8 cellular contexts compared by ENCODE assay signal in genomic region chr19:52453324-52454094, GRCh38. TPM values are rescaled to one million over a fixed set of nuclear protein-coding genes. Genes with fewer than 3 reads are reported as not detected.
A peak's percentile ranks its signal among the peaks of the same experiment; 100 is the strongest.
DNase-seq lines count a peak whose midpoint lies in the region; ATAC-seq lines count a peak whose summit lies in the region.

ZNF578 (plus strand) TSS chr19:52453553; CDS start chr19:52501846, 48,293 bp downstream.

- peaks cover 9% of the 10 kb centered on the region for H3K4me1 Mint-ChIP-seq in activated T-cell treated with anti-CD3 and anti-CD28 coated beads, Interleukin-2, amount 50 U/mL, for 72 hours (ENCODE audit: low read depth)
- H3K4me1 Mint-ChIP-seq in naive thymus-derived CD8-positive, alpha-beta T cell = peaks cover 6 to 30% (median 17%) of the 10 kb centered on the region in 4 donors
- H3K4me1 Mint-ChIP-seq in stimulated activated memory B cell treated with anti-CD40 and anti-IgM and Interleukin-4, amounts not matched to agents 10 μg/mL and 1 μg/mL and 100 μg/mL, for 72 hours = peaks cover 6% of the 10 kb centered on the region

- POLR2A ChIA-PET in naive thymus-derived CD8-positive, alpha-beta T cell (lab: Charles Lee) = interaction anchor here (0.6 kb wide), 1 partner anchor 485 kb away, joined by 5 read pairs; no protein-coding TSS in a partner anchor

- H3K36me3 Mint-ChIP-seq in activated T-cell treated with anti-CD3 and anti-CD28 coated beads, Interleukin-2, amount 50 U/mL, for 72 hours (ENCODE audit: insufficient read depth in 2 of 2) = peaks cover 43 to 72% of the 10 kb centered on the region in 2 donors
- H3K36me3 Mint-ChIP-seq in naive thymus-derived CD8-positive, alpha-beta T cell = peaks cover 46 to 80% (median 77%) of the 10 kb centered on the region in 3 donors
- peaks cover 73% of the 10 kb centered on the region for H3K36me3 Mint-ChIP-seq in stimulated activated memory B cell treated with anti-CD40 and anti-IgM and Interleukin-4, amounts not matched to agents 10 μg/mL and 1 μg/mL and 100 μg/mL, for 72 hours

- ATAC-seq in activated T-cell treated with anti-CD3 and anti-CD28 coated beads, Interleukin-2, amount 50 U/mL, for 72 hours (replicated peaks in 1 of 2) = peak; percentile 78 to 90
- ATAC-seq in naive thymus-derived CD8-positive, alpha-beta T cell = peak; percentile 93 to 94
- peak; percentile 79 for ATAC-seq in stimulated activated memory B cell treated with anti-CD40 and anti-IgM and Interleukin-4, amounts not matched to agents 10 μg/mL and 1 μg/mL and 100 μg/mL, for 72 hours
- ATAC-seq in GM18909 (IDR thresholded peaks at IDR 0.05; ENCODE audit: poor library complexity, unreplicated experiment) = no peak

- H3K9me3 Mint-ChIP-seq in activated T-cell treated with anti-CD3 and anti-CD28 coated beads, Interleukin-2, amount 50 U/mL, for 72 hours = peaks cover 31 to 34% of the 10 kb centered on the region in 2 donors
- H3K9me3 Mint-ChIP-seq in naive thymus-derived CD8-positive, alpha-beta T cell = peaks cover 26 to 98% (median 67%) of the 10 kb centered on the region in 9 donors
- peaks cover 58% of the 10 kb centered on the region for H3K9me3 Mint-ChIP-seq in stimulated activated memory B cell treated with anti-CD40 and anti-IgM and Interleukin-4, amounts not matched to agents 10 μg/mL and 1 μg/mL and 100 μg/mL, for 72 hours

- H3K4me3 Mint-ChIP-seq in activated T-cell treated with anti-CD3 and anti-CD28 coated beads, Interleukin-2, amount 50 U/mL, for 72 hours = peak within 1 kb of the TSS; percentile 80 to 86
- peak within 1 kb of the TSS; percentile 84 to 93 (median 90) for H3K4me3 Mint-ChIP-seq in naive thymus-derived CD8-positive, alpha-beta T cell
- H3K4me3 Mint-ChIP-seq in stimulated activated memory B cell treated with anti-CD40 and anti-IgM and Interleukin-4, amounts not matched to agents 10 μg/mL and 1 μg/mL and 100 μg/mL, for 72 hours = peak within 1 kb of the TSS; percentile 83

- H3K27ac Mint-ChIP-seq in activated T-cell treated with anti-CD3 and anti-CD28 coated beads, Interleukin-2, amount 50 U/mL, for 72 hours = peak within 1 kb of the TSS; percentile 84
- H3K27ac Mint-ChIP-seq in naive thymus-derived CD8-positive, alpha-beta T cell = peak within 1 kb of the TSS; percentile 23 to 86 (median 76)
- peak within 1 kb of the TSS; percentile 75 for H3K27ac Mint-ChIP-seq in stimulated activated memory B cell treated with anti-CD40 and anti-IgM and Interleukin-4, amounts not matched to agents 10 μg/mL and 1 μg/mL and 100 μg/mL, for 72 hours

- DNase-seq in C1 segment of cervical spinal cord (lab: John Stamatoyannopoulos, UW) (peak in 13 of 14 donors; percentile 11 to 81 (median 45)), NCI-H510A (lab: John Stamatoyannopoulos, UW) (peak; percentile 71), fibroblast of gingiva (ENCODE audit: low read depth) (peak; percentile 86), NCI-H187 (lab: John Stamatoyannopoulos, UW) (no peak)
- peak; percentile 59 to 70 for DNase-seq in activated T-cell treated with anti-CD3 and anti-CD28 coated beads, Interleukin-2, amount 50 U/mL, for 72 hours
- peak; percentile 25 to 89 (median 64) for DNase-seq in naive thymus-derived CD8-positive, alpha-beta T cell

- H3K27me3 Mint-ChIP-seq in activated T-cell treated with anti-CD3 and anti-CD28 coated beads, Interleukin-2, amount 50 U/mL, for 72 hours (ENCODE audit: low read depth) = no peaks in the 10 kb centered on the region
- peaks cover 0 to 16% (median 8%) of the 10 kb centered on the region in 5 donors for H3K27me3 Mint-ChIP-seq in naive thymus-derived CD8-positive, alpha-beta T cell
- H3K27me3 Mint-ChIP-seq in stimulated activated memory B cell treated with anti-CD40 and anti-IgM and Interleukin-4, amounts not matched to agents 10 μg/mL and 1 μg/mL and 100 μg/mL, for 72 hours = peaks cover 11% of the 10 kb centered on the region

RNA-seq across cellular contexts. Expression of gene ZNF578, which starts in this region (rescaled TPM):
- 1 to 10 TPM in 1 of 2 donors, under 1 TPM in 1; 0.93 to 1.9 TPM for total RNA-seq in activated T-cell treated with anti-CD3 and anti-CD28 coated beads, Interleukin-2, amount 50 U/mL, for 72 hours
- total RNA-seq in naive thymus-derived CD8-positive, alpha-beta T cell = 1 to 10 TPM; 5.5 to 6.1 TPM
- 1 to 10 TPM; 3.0 to 3.5 (median 3.4) TPM for polyA plus RNA-seq in naive thymus-derived CD8-positive, alpha-beta T cell

Comparison
In these comparisons a context has a peak if more than half of its experiments do, and no peak if none do; other contexts are left out.
1. DNase-seq: peak in C1 segment of cervical spinal cord (13 of 14), NCI-H510A (single experiment), activated T-cell treated with anti-CD3 and anti-CD28 coated beads, Interleukin-2, amount 50 U/mL, for 72 hours (2 of 2), fibroblast of gingiva (single experiment) and naive thymus-derived CD8-positive, alpha-beta T cell (10 of 10); none in NCI-H187 (0 of 2).
2. Peak in every context shown above with its lines, with median percentiles within 50 percentile points of each other: H3K27ac Mint-ChIP-seq and H3K4me3 Mint-ChIP-seq.